In genomic region chr17:39666601-39667261, GRCh38 we compare ENCODE assay signal across 8 cellular contexts. TPM values are rescaled to one million over a fixed set of nuclear protein-coding genes. Genes with fewer than 3 reads are reported as not detected.
DNase-seq lines count a peak whose midpoint lies in the region; ATAC-seq, FAIRE-seq and TF ChIP-seq lines count a peak whose summit lies in the region.
"Had no signal": no experiment of that assay in that cellular context is flagged by ENCODE, and none has a peak within 500 bp of the region (broad histone marks: within the 10 kb centered on the region; RNA-seq: fewer than 3 reads in every experiment).

No MANE protein-coding gene starts in this region.

- H3K27me3 ChIP-seq in K562 (ENCODE audit: control insufficient read depth in 2 of 2, insufficient read depth in 2 of 2, low read length in 2 of 2) (no peaks in the 10 kb centered on the region), lower lobe of right lung (ENCODE audit: low read depth) (peaks cover 45% of the 10 kb centered on the region)

- no peaks in the 10 kb centered on the region for H3K9me3 Mint-ChIP-seq in activated CD4-positive, alpha-beta memory T cell treated with anti-CD3 and anti-CD28 coated beads for 36 hours

- peak; percentile 83 for FAIRE-seq in K562 (lab: Jason Lieb, UNC)

- H3K4me3 ChIP-seq in K562 (peak overlapping the region; percentile 51; the same call in 1 of the 2 replicates), lower lobe of right lung (peak overlapping the region; percentile 54)

- intact Hi-C loops in K562 (cut with micrococcal nuclease) (no loop called here), lower lobe of right lung (cut with DNase I) (no loop called here)
- intact Hi-C loops in activated CD4-positive, alpha-beta memory T cell treated with anti-CD3 and anti-CD28 coated beads for 36 hours (cut with micrococcal nuclease) = no loop called here

- H3K79me2 ChIP-seq in K562 (ENCODE audit: control insufficient read depth, insufficient read depth, low read length) = peaks cover 13% of the 10 kb centered on the region; the same call in 2 of the 3 replicates

- WGBS in K562 (ENCODE audit: insufficient coverage, low coverage, missing lambda C conversion rate) = 38% methylated on average over 10 of the region's 11 CpGs

- H3K27ac ChIP-seq in K562 (ENCODE audit: extremely low read depth, low read depth, low read length) (peak overlapping the region; percentile 74), lower lobe of right lung (peak overlapping the region; percentile 54), temporal lobe (ENCODE audit: low read depth, low read length) (peak overlapping the region; percentile 44)

- H3K4me1 Mint-ChIP-seq in activated CD4-positive, alpha-beta memory T cell treated with anti-CD3 and anti-CD28 coated beads for 36 hours (ENCODE audit: low read depth) = peaks cover 8% of the 10 kb centered on the region

- peaks cover under 1% of the 10 kb centered on the region for H3K36me3 Mint-ChIP-seq in activated CD4-positive, alpha-beta memory T cell treated with anti-CD3 and anti-CD28 coated beads for 36 hours

- peak overlapping the region; percentile 65 to 93 for H3K9ac ChIP-seq in K562 (ENCODE audit: insufficient read depth in 1 of 2, low read depth in 2 of 2, low read length in 2 of 2)

- POLR2A ChIA-PET in K562 (lab: Yijun Ruan, JAX) = interaction anchor here (0.5 to 4.0 kb wide), 13 partner anchors 11 to 938 kb away, joined by 3 to 11 read pairs (median 4); no protein-coding TSS in a partner anchor
- POLR2A ChIA-PET in activated CD4-positive, alpha-beta memory T cell treated with anti-CD3 and anti-CD28 coated beads for 36 hours (lab: Charles Lee) = no interaction called here

- no peaks in the 10 kb centered on the region for H3K9me1 ChIP-seq in K562 (ENCODE audit: control insufficient read depth, insufficient read depth, low read length)

- CTCF ChIA-PET in K562 (lab: Yijun Ruan, JAX; ENCODE audit: low intra/inter-chr PET ratio) = interaction anchor here (8.3 kb wide), 1 partner anchor 45 kb away, joined by 131 read pairs; no protein-coding TSS in a partner anchor
- CTCF ChIA-PET in activated CD4-positive, alpha-beta memory T cell treated with anti-CD3 and anti-CD28 coated beads for 36 hours (lab: Charles Lee) = interaction anchor here (0.7 to 3.2 kb wide), 9 partner anchors 9 to 45 kb away, joined by 3 to 18 read pairs (median 5); no protein-coding TSS in a partner anchor

- no peak for TF ChIP-seq POLR2A in K562 (conservative IDR thresholded peaks at IDR 0.05)

- TF ChIP-seq RAD21 in K562 (CRISPR knock-in tag; conservative IDR thresholded peaks at IDR 0.05 in 1 of 2, IDR thresholded peaks at IDR 0.05 in 1 of 2) = no peak

- in situ Hi-C loops in K562 (cut with MboI) = no loop called here

- peak; percentile 42 for DNase-seq in M059J (ENCODE audit: low read depth)
- peak; percentile 60 to 70 (median 68) for DNase-seq in K562 (ENCODE audit: extremely low read depth in 1 of 4, low spot score in 3 of 4)
- DNase-seq in lower lobe of right lung = no peak
- DNase-seq in OCI-M2 (lab: John Stamatoyannopoulos, UW; ENCODE audit: unreplicated experiment) = no peak
- DNase-seq in activated CD4-positive, alpha-beta memory T cell treated with anti-CD3 and anti-CD28 coated beads for 36 hours = no peak
- DNase-seq: stimulated activated CD4-positive, alpha-beta T cell treated with anti-CD3 and anti-CD28 coated beads, Interleukin-4, amount 100 ng/mL, for 24 hours had no signal

- H3K9me3 ChIP-seq in K562 (replicated peaks; ENCODE audit: control insufficient read depth, insufficient read depth, low read depth, low read length) (no peaks in the 10 kb centered on the region), lower lobe of right lung (no peaks in the 10 kb centered on the region)

- peak; percentile 5 for ATAC-seq in K562
- ATAC-seq in lower lobe of right lung = no peak
- no peak for ATAC-seq in HG02852 (IDR thresholded peaks at IDR 0.05; ENCODE audit: unreplicated experiment)

- TF ChIP-seq EP300 in K562 (IDR thresholded peaks at IDR 0.05; ENCODE audit: low read length) = no peak

- H3K27ac Mint-ChIP-seq in activated CD4-positive, alpha-beta memory T cell treated with anti-CD3 and anti-CD28 coated beads for 36 hours = no peak overlapping the region

- H4K20me1 ChIP-seq in K562 (replicated peaks; ENCODE audit: control insufficient read depth, insufficient read depth, low read length) = no peaks in the 10 kb centered on the region

- BruUV-seq in K562 (replicated peaks; lab: Mats Ljungman, UMichigan) = no TSS peak

- H3K4me3 Mint-ChIP-seq in activated CD4-positive, alpha-beta memory T cell treated with anti-CD3 and anti-CD28 coated beads for 36 hours = no peak overlapping the region

- H3K4me2 ChIP-seq in K562 (ENCODE audit: insufficient read depth, low read length) = peak overlapping the region; percentile 53

- TF ChIP-seq CTCF in K562 (IDR thresholded peaks at IDR 0.05 in 2 of 3, conservative IDR thresholded peaks at IDR 0.05 in 1 of 3; ENCODE audit: insufficient read depth in 2 of 3, low read depth in 1 of 3, low read length in 3 of 3) (no peak), lower lobe of right lung (IDR thresholded peaks at IDR 0.05) (no peak)

- peak overlapping the region; percentile 55 for H2AFZ ChIP-seq in K562 (ENCODE audit: low read depth, low read length)

- peaks cover 33 to 90% of the 10 kb centered on the region in 2 experiments for H3K4me1 ChIP-seq in K562 (replicated peaks in 1 of 2; ENCODE audit: control insufficient read depth in 2 of 2, insufficient read depth in 2 of 2, low read length in 2 of 2)
- peaks cover 67% of the 10 kb centered on the region for H3K4me1 ChIP-seq in lower lobe of right lung

- H3K36me3 ChIP-seq in K562 (ENCODE audit: control insufficient read depth, insufficient read depth, low read length) (peaks cover 17% of the 10 kb centered on the region; the same call in 1 of the 3 replicates), lower lobe of right lung (peaks cover 14% of the 10 kb centered on the region)

- H3K27me3 Mint-ChIP-seq in activated CD4-positive, alpha-beta memory T cell treated with anti-CD3 and anti-CD28 coated beads for 36 hours = peaks cover 22% of the 10 kb centered on the region

RNA-seq across cellular contexts. Expression of gene PNMT, which starts 1.5 kb away (rescaled TPM):
- total RNA-seq in M059J (2014; rRNA removed; shearing (Covaris generic)) = not detected in 2 replicates
- 0.81 and 8.9 TPM in 2 replicates for total RNA-seq in K562 (2011; cell fraction: chromatin; rRNA removed; ENCODE audit: low replicate concordance)
- 7.3 and 7.9 TPM in 2 replicates for total RNA-seq in K562 (2011; cell fraction: nucleolus; rRNA removed)
- 6.0 and 8.4 TPM in 2 replicates for total RNA-seq in K562 (2011; cell fraction: nucleoplasm; rRNA removed)
- total RNA-seq in K562 (2014; rRNA removed) = 15.8 and 18.1 TPM in 2 replicates
- 2.0 and 3.0 TPM in 2 replicates for total RNA-seq in K562 (2014; rRNA removed; fragmentation: Illumina TruSeq; extraction: Trizol)
- total RNA-seq in K562 (2015; rRNA removed; fragmentation: Illumina TruSeq; extraction: Trizol) = 9.0 and 9.6 TPM in 2 replicates
- total RNA-seq in K562 (2021) = 17.2 and 17.4 TPM in 2 replicates
- 3.3 and 5.8 TPM in 2 replicates for polyA plus RNA-seq in K562 (2011; rRNA removed)
- 3.3 and 24.0 TPM in 2 replicates for polyA plus RNA-seq in K562 (2011; cell fraction: cytosol; rRNA removed)
- 8.7 and 33.8 TPM in 2 replicates for polyA plus RNA-seq in K562 (2011; cell fraction: nucleus; rRNA removed)
- 23.3 and 34.1 TPM in 2 replicates for polyA plus RNA-seq in K562 (2012)
- polyA plus RNA-seq in K562 (2014; fragmentation: Illumina TruSeq; extraction: Trizol) = 3.1 and 9.3 TPM in 2 replicates
- polyA plus RNA-seq in K562 (2014; fragmentation: Nextera tagmentation; extraction: Ambion mirVana) = 1 to 10 TPM in 1 of 2 experiments, under 1 TPM in 1; 0.55 to 1.5 TPM
- 17.8 and 20.0 TPM in 2 replicates for polyA plus RNA-seq in K562 (2014; rRNA removed)
- 0.21 and 1.8 TPM in 2 replicates for polyA minus RNA-seq in K562 (2011; rRNA and poly(A)+ RNA removed)
- polyA minus RNA-seq in K562 (2011; cell fraction: cytosol; rRNA and poly(A)+ RNA removed) = 1.5 and 6.7 TPM in 2 replicates
- polyA minus RNA-seq in K562 (2011; cell fraction: nucleus; rRNA and poly(A)+ RNA removed) = 1.00 and 1.8 TPM in 2 replicates
- total RNA-seq in lower lobe of right lung = 3.9 TPM
- 2.0 TPM for total RNA-seq in temporal lobe
- total RNA-seq in activated CD4-positive, alpha-beta memory T cell treated with anti-CD3 and anti-CD28 coated beads for 36 hours = not detected

RNA-seq across cellular contexts. Expression of gene TCAP, which starts 1.6 kb away (rescaled TPM):
- 0.05 TPM in 1 of 2 replicates, not detected in the other for total RNA-seq in M059J (2014; rRNA removed; shearing (Covaris generic))
- total RNA-seq in K562 (2011; cell fraction: chromatin; rRNA removed; ENCODE audit: low replicate concordance) = 3.6 and 11.8 TPM in 2 replicates
- total RNA-seq in K562 (2011; cell fraction: nucleolus; rRNA removed) = 6.8 and 7.2 TPM in 2 replicates
- total RNA-seq in K562 (2011; cell fraction: nucleoplasm; rRNA removed) = 5.1 and 6.0 TPM in 2 replicates
- 0.82 and 1.2 TPM in 2 replicates for total RNA-seq in K562 (2014; rRNA removed)
- total RNA-seq in K562 (2014; rRNA removed; fragmentation: Illumina TruSeq; extraction: Trizol) = 0.29 and 0.33 TPM in 2 replicates
- total RNA-seq in K562 (2015; rRNA removed; fragmentation: Illumina TruSeq; extraction: Trizol) = 0.98 and 1.4 TPM in 2 replicates
- total RNA-seq in K562 (2021) = 1.1 and 1.4 TPM in 2 replicates
- 0.58 and 0.67 TPM in 2 replicates for polyA plus RNA-seq in K562 (2011; rRNA removed)
- polyA plus RNA-seq in K562 (2011; cell fraction: cytosol; rRNA removed) = 0.34 and 0.92 TPM in 2 replicates
- polyA plus RNA-seq in K562 (2011; cell fraction: nucleus; rRNA removed) = 3.7 and 7.7 TPM in 2 replicates
- 1.4 and 3.2 TPM in 2 replicates for polyA plus RNA-seq in K562 (2012)
- 0.65 and 0.73 TPM in 2 replicates for polyA plus RNA-seq in K562 (2014; fragmentation: Illumina TruSeq; extraction: Trizol)
- not detected for polyA plus RNA-seq in K562 (2014; fragmentation: Nextera tagmentation; extraction: Ambion mirVana)
- polyA plus RNA-seq in K562 (2014; rRNA removed) = 0.86 and 1.4 TPM in 2 replicates
- 0.33 and 0.53 TPM in 2 replicates for polyA minus RNA-seq in K562 (2011; rRNA and poly(A)+ RNA removed)
- not detected in 2 replicates for polyA minus RNA-seq in K562 (2011; cell fraction: cytosol; rRNA and poly(A)+ RNA removed)
- polyA minus RNA-seq in K562 (2011; cell fraction: nucleus; rRNA and poly(A)+ RNA removed) = 1.6 and 2.2 TPM in 2 replicates
- total RNA-seq in lower lobe of right lung = 3.7 TPM
- 1.5 TPM for total RNA-seq in temporal lobe
- total RNA-seq in activated CD4-positive, alpha-beta memory T cell treated with anti-CD3 and anti-CD28 coated beads for 36 hours = under 1 TPM; 0.80 to 0.90 TPM

RNA-seq across cellular contexts. Expression of gene PGAP3, which starts 21.1 kb away (rescaled TPM):
- 9.2 and 13.0 TPM in 2 replicates for total RNA-seq in M059J (2014; rRNA removed; shearing (Covaris generic))
- 10.0 and 22.8 TPM in 2 replicates for total RNA-seq in K562 (2011; cell fraction: chromatin; rRNA removed; ENCODE audit: low replicate concordance)
- 19.2 and 22.0 TPM in 2 replicates for total RNA-seq in K562 (2011; cell fraction: nucleolus; rRNA removed)
- total RNA-seq in K562 (2011; cell fraction: nucleoplasm; rRNA removed) = 14.4 and 20.3 TPM in 2 replicates
- total RNA-seq in K562 (2014; rRNA removed) (4.5 and 5.5 TPM in 2 replicates), K562 (2014; rRNA removed; fragmentation: Illumina TruSeq; extraction: Trizol) (2.1 and 4.0 TPM in 2 replicates), K562 (2015; rRNA removed; fragmentation: Illumina TruSeq; extraction: Trizol) (3.9 and 5.2 TPM in 2 replicates), K562 (2021) (7.5 and 9.4 TPM in 2 replicates), lower lobe of right lung (20.7 TPM), temporal lobe (7.9 TPM)
- polyA plus RNA-seq in K562 (2011; rRNA removed) (5.3 and 6.0 TPM in 2 replicates), K562 (2014; fragmentation: Illumina TruSeq; extraction: Trizol) (5.5 and 5.9 TPM in 2 replicates), K562 (2014; fragmentation: Nextera tagmentation; extraction: Ambion mirVana) (under 1 TPM; 0.38 to 0.76 TPM), K562 (2014; rRNA removed) (5.6 and 7.1 TPM in 2 replicates)
- polyA plus RNA-seq in K562 (2011; cell fraction: cytosol; rRNA removed) = 5.6 and 10.7 TPM in 2 replicates
- 18.7 and 30.5 TPM in 2 replicates for polyA plus RNA-seq in K562 (2011; cell fraction: nucleus; rRNA removed)
- 8.4 and 12.5 TPM in 2 replicates for polyA plus RNA-seq in K562 (2012)
- 1.1 and 4.4 TPM in 2 replicates for polyA minus RNA-seq in K562 (2011; rRNA and poly(A)+ RNA removed)
- 2.8 and 8.3 TPM in 2 replicates for polyA minus RNA-seq in K562 (2011; cell fraction: cytosol; rRNA and poly(A)+ RNA removed)
- polyA minus RNA-seq in K562 (2011; cell fraction: nucleus; rRNA and poly(A)+ RNA removed) = 2.0 and 4.3 TPM in 2 replicates
- 1 to 10 TPM; 8.3 to 8.6 TPM for total RNA-seq in activated CD4-positive, alpha-beta memory T cell treated with anti-CD3 and anti-CD28 coated beads for 36 hours

RNA-seq across cellular contexts. Expression of gene STARD3, which starts 29.8 kb away (rescaled TPM):
- total RNA-seq in M059J (2014; rRNA removed; shearing (Covaris generic)) = 20.8 and 33.1 TPM in 2 replicates
- total RNA-seq in K562 (2011; cell fraction: chromatin; rRNA removed; ENCODE audit: low replicate concordance) = 89.9 and 212 TPM in 2 replicates
- total RNA-seq in K562 (2011; cell fraction: nucleolus; rRNA removed) = 162 and 190 TPM in 2 replicates
- total RNA-seq in K562 (2011; cell fraction: nucleoplasm; rRNA removed) = 132 TPM in 2 replicates
- total RNA-seq in K562 (2014; rRNA removed) (41.1 and 46.0 TPM in 2 replicates), K562 (2014; rRNA removed; fragmentation: Illumina TruSeq; extraction: Trizol) (18.6 and 22.0 TPM in 2 replicates), K562 (2015; rRNA removed; fragmentation: Illumina TruSeq; extraction: Trizol) (31.6 and 32.1 TPM in 2 replicates), K562 (2021) (60.2 and 69.3 TPM in 2 replicates), lower lobe of right lung (76.6 TPM), temporal lobe (19.9 TPM)
- polyA plus RNA-seq in K562 (2011; rRNA removed) (64.4 and 64.9 TPM in 2 replicates), K562 (2014; fragmentation: Illumina TruSeq; extraction: Trizol) (51.1 and 62.4 TPM in 2 replicates), K562 (2014; fragmentation: Nextera tagmentation; extraction: Ambion mirVana) (1 to 10 TPM in 1 of 2 experiments, under 1 TPM in 1; 0.63 to 1.9 TPM), K562 (2014; rRNA removed) (79.9 and 87.0 TPM in 2 replicates)
- polyA plus RNA-seq in K562 (2011; cell fraction: cytosol; rRNA removed) = 45.8 and 114 TPM in 2 replicates
- polyA plus RNA-seq in K562 (2011; cell fraction: nucleus; rRNA removed) = 254 and 418 TPM in 2 replicates
- 58.5 and 83.7 TPM in 2 replicates for polyA plus RNA-seq in K562 (2012)
- polyA minus RNA-seq in K562 (2011; rRNA and poly(A)+ RNA removed) = 27.4 and 54.1 TPM in 2 replicates
- 25.1 and 39.6 TPM in 2 replicates for polyA minus RNA-seq in K562 (2011; cell fraction: cytosol; rRNA and poly(A)+ RNA removed)
- 62.2 and 85.6 TPM in 2 replicates for polyA minus RNA-seq in K562 (2011; cell fraction: nucleus; rRNA and poly(A)+ RNA removed)
- 10 to 100 TPM; 53.6 to 60.3 TPM for total RNA-seq in activated CD4-positive, alpha-beta memory T cell treated with anti-CD3 and anti-CD28 coated beads for 36 hours

RNA-seq across cellular contexts. Expression of gene ERBB2, which starts 33.1 kb away (rescaled TPM):
- total RNA-seq in M059J (2014; rRNA removed; shearing (Covaris generic)) = 1.2 and 1.8 TPM in 2 replicates
- 14.2 and 27.1 TPM in 2 replicates for total RNA-seq in K562 (2011; cell fraction: chromatin; rRNA removed; ENCODE audit: low replicate concordance)
- 12.6 and 13.8 TPM in 2 replicates for total RNA-seq in K562 (2011; cell fraction: nucleolus; rRNA removed)
- total RNA-seq in K562 (2011; cell fraction: nucleoplasm; rRNA removed) = 12.0 and 14.7 TPM in 2 replicates
- 3.3 and 3.5 TPM in 2 replicates for total RNA-seq in K562 (2014; rRNA removed)
- 2.7 and 2.8 TPM in 2 replicates for total RNA-seq in K562 (2014; rRNA removed; fragmentation: Illumina TruSeq; extraction: Trizol)
- total RNA-seq in K562 (2015; rRNA removed; fragmentation: Illumina TruSeq; extraction: Trizol) = 2.5 and 3.2 TPM in 2 replicates
- 4.6 and 5.6 TPM in 2 replicates for total RNA-seq in K562 (2021)
- 3.2 and 4.7 TPM in 2 replicates for polyA plus RNA-seq in K562 (2011; rRNA removed)
- polyA plus RNA-seq in K562 (2011; cell fraction: cytosol; rRNA removed) = 2.6 and 5.3 TPM in 2 replicates
- 9.1 and 15.6 TPM in 2 replicates for polyA plus RNA-seq in K562 (2011; cell fraction: nucleus; rRNA removed)
- polyA plus RNA-seq in K562 (2012) = 3.2 and 6.6 TPM in 2 replicates
- 3.4 and 4.2 TPM in 2 replicates for polyA plus RNA-seq in K562 (2014; fragmentation: Illumina TruSeq; extraction: Trizol)
- under 1 TPM; 0.74 to 0.79 TPM for polyA plus RNA-seq in K562 (2014; fragmentation: Nextera tagmentation; extraction: Ambion mirVana)
- 4.1 and 6.3 TPM in 2 replicates for polyA plus RNA-seq in K562 (2014; rRNA removed)
- 3.3 and 5.3 TPM in 2 replicates for polyA minus RNA-seq in K562 (2011; rRNA and poly(A)+ RNA removed)
- polyA minus RNA-seq in K562 (2011; cell fraction: cytosol; rRNA and poly(A)+ RNA removed) = 2.5 TPM in 2 replicates
- 3.2 and 3.9 TPM in 2 replicates for polyA minus RNA-seq in K562 (2011; cell fraction: nucleus; rRNA and poly(A)+ RNA removed)
- total RNA-seq in lower lobe of right lung = 96.1 TPM
- total RNA-seq in temporal lobe = 12.8 TPM
- total RNA-seq in activated CD4-positive, alpha-beta memory T cell treated with anti-CD3 and anti-CD28 coated beads for 36 hours = 1 to 10 TPM; 5.9 to 6.3 TPM

Comparison
In these comparisons a context has a peak if more than half of its experiments do, and no peak if none do; other contexts are left out.
1. DNase-seq: peak in M059J (single experiment) and K562 (4 of 4); none in lower lobe of right lung (single experiment), OCI-M2 (single experiment) and activated CD4-positive, alpha-beta memory T cell treated with anti-CD3 and anti-CD28 coated beads for 36 hours (single experiment).
2. Peak in every context shown above with its lines, with median percentiles within 50 percentile points of each other: H3K27ac ChIP-seq.